Comparison of ENCODE assay signal across 15 cellular contexts in genomic region chr2:20214566-20215182, GRCh38. TPM values are rescaled to one million over a fixed set of nuclear protein-coding genes. Genes with fewer than 3 reads are reported as not detected.
A peak's percentile ranks its signal among the peaks of the same experiment; 100 is the strongest.
DNase-seq lines count a peak whose midpoint lies in the region; ATAC-seq and TF ChIP-seq lines count a peak whose summit lies in the region.
"Had no signal": no experiment of that assay in that cellular context is flagged by ENCODE, and none has a peak within 500 bp of the region (broad histone marks: within the 10 kb centered on the region; RNA-seq: fewer than 3 reads in every experiment).

No MANE protein-coding gene starts in this region.

- no peak for TF ChIP-seq POLR2A in right lobe of liver (IDR thresholded peaks at IDR 0.05)

- H3K27me3 Mint-ChIP-seq in HFFc6 (ENCODE audit: insufficient read depth) (no peaks in the 10 kb centered on the region; the same call in 1 of the 2 replicates), type B pancreatic cell (no peaks in the 10 kb centered on the region)
- peaks cover 14% of the 10 kb centered on the region for H3K27me3 Mint-ChIP-seq in activated T-cell treated with anti-CD3 and anti-CD28 coated beads, Interleukin-2, amount 50 U/mL, for 72 hours (ENCODE audit: low read depth)

- intact Hi-C loops in right lobe of liver (cut with DNase I), result no loop called here

- H3K27ac Mint-ChIP-seq in HFFc6 (peak overlapping the region; percentile 3; the same call in 1 of the 2 replicates), type B pancreatic cell (peak overlapping the region; percentile 95)
- H3K27ac Mint-ChIP-seq in activated T-cell treated with anti-CD3 and anti-CD28 coated beads, Interleukin-2, amount 50 U/mL, for 72 hours, result no peak overlapping the region
- H3K27ac Mint-ChIP-seq: T-cell had no signal

- H3K9me3 Mint-ChIP-seq in HFFc6 (no peaks in the 10 kb centered on the region), type B pancreatic cell (no peaks in the 10 kb centered on the region)
- no peaks in the 10 kb centered on the region for H3K9me3 Mint-ChIP-seq in activated T-cell treated with anti-CD3 and anti-CD28 coated beads, Interleukin-2, amount 50 U/mL, for 72 hours
- H3K9me3 Mint-ChIP-seq: naive B cell, T-cell had no signal

- H3K9me3 ChIP-seq in WERI-Rb-1 (ENCODE audit: severe bottlenecking) (no peaks in the 10 kb centered on the region), right lobe of liver (no peaks in the 10 kb centered on the region)
- H3K9me3 ChIP-seq: psoas muscle, thoracic aorta had no signal

- DNase-seq in HFFc6, result no peak
- DNase-seq in WERI-Rb-1, result no peak
- DNase-seq in right lobe of liver, result no peak
- DNase-seq in type B pancreatic cell (ENCODE audit: extremely low spot score, unreplicated experiment), result no peak
- no peak for DNase-seq in RKO (ENCODE audit: low spot score)
- DNase-seq in activated T-cell treated with anti-CD3 and anti-CD28 coated beads, Interleukin-2, amount 50 U/mL, for 72 hours, result no peak
- DNase-seq in HPDE6-E6E7 (ENCODE audit: extremely low spot score), result no peak
- DNase-seq: C1 segment of cervical spinal cord, hypothalamus, left cardiac atrium, naive B cell, psoas muscle, T-cell had no signal

- TF ChIP-seq CTCF in HFFc6 (IDR thresholded peaks at IDR 0.05), result no peak
- TF ChIP-seq CTCF in WERI-Rb-1 (IDR thresholded peaks at IDR 0.05; ENCODE audit: low read depth, low read length), result no peak
- TF ChIP-seq CTCF in right lobe of liver (IDR thresholded peaks at IDR 0.05), result no peak
- TF ChIP-seq CTCF in type B pancreatic cell (conservative IDR thresholded peaks at IDR 0.05), result no peak

- H3K4me1 Mint-ChIP-seq in HFFc6 (ENCODE audit: low read depth) (peaks cover 18% of the 10 kb centered on the region), type B pancreatic cell (ENCODE audit: unreplicated experiment) (peaks cover 46% of the 10 kb centered on the region)
- H3K4me1 Mint-ChIP-seq in activated T-cell treated with anti-CD3 and anti-CD28 coated beads, Interleukin-2, amount 50 U/mL, for 72 hours (ENCODE audit: low read depth), result no peaks in the 10 kb centered on the region
- H3K4me1 Mint-ChIP-seq: T-cell had no signal

- H3K27me3 ChIP-seq in WERI-Rb-1 (ENCODE audit: insufficient read depth, low read depth, severe bottlenecking) (no peaks in the 10 kb centered on the region), right lobe of liver (no peaks in the 10 kb centered on the region)

- ATAC-seq in right lobe of liver, result peak in 1 of 4 donors; percentile 0
- ATAC-seq in activated T-cell treated with anti-CD3 and anti-CD28 coated beads, Interleukin-2, amount 50 U/mL, for 72 hours (replicated peaks in 1 of 2), result no peak
- ATAC-seq: activated CD4-positive, CD25-positive, alpha-beta regulatory T cell treated with anti-CD3 and anti-CD28 coated beads, Interleukin-2, amount 50 U/mL, for 24 hours; left cardiac atrium; psoas muscle; T-cell had no signal

- H3K36me3 ChIP-seq in WERI-Rb-1 (peaks cover 5% of the 10 kb centered on the region; the same call in 1 of the 2 replicates), right lobe of liver (no peaks in the 10 kb centered on the region)
- H3K36me3 ChIP-seq: thoracic aorta had no signal

- no peak overlapping the region for H3K4me3 ChIP-seq in WERI-Rb-1 (ENCODE audit: low read depth, low read length)
- H3K4me3 ChIP-seq in right lobe of liver, result peak overlapping the region in 2 of 3 donors; percentile 18 to 19
- H3K4me3 ChIP-seq: psoas muscle, thoracic aorta had no signal

- peaks cover 0 to 96% (median 42%) of the 10 kb centered on the region in 4 donors for H3K4me1 ChIP-seq in right lobe of liver
- H3K4me1 ChIP-seq: psoas muscle had no signal

- H3K36me3 Mint-ChIP-seq in HFFc6 (ENCODE audit: low read depth), result no peaks in the 10 kb centered on the region
- peaks cover 9% of the 10 kb centered on the region for H3K36me3 Mint-ChIP-seq in type B pancreatic cell
- H3K36me3 Mint-ChIP-seq in activated T-cell treated with anti-CD3 and anti-CD28 coated beads, Interleukin-2, amount 50 U/mL, for 72 hours (ENCODE audit: insufficient read depth in 2 of 2), result no peaks in the 10 kb centered on the region
- H3K36me3 Mint-ChIP-seq: naive B cell, T-cell had no signal

- no CpG with 5 or more reads among the region's 2 CpGs for WGBS in right lobe of liver (ENCODE audit: insufficient coverage, low coverage, low lambda C conversion rate, missing lambda C conversion rate)

- H3K27ac ChIP-seq in WERI-Rb-1 (peak overlapping the region; percentile 91), right lobe of liver (peak overlapping the region; percentile 90 to 99 (median 98))
- H3K27ac ChIP-seq: psoas muscle, thoracic aorta had no signal

- H3K4me3 Mint-ChIP-seq in HFFc6 (no peak overlapping the region), type B pancreatic cell (peak overlapping the region; percentile 60)
- no peak overlapping the region for H3K4me3 Mint-ChIP-seq in activated T-cell treated with anti-CD3 and anti-CD28 coated beads, Interleukin-2, amount 50 U/mL, for 72 hours
- H3K4me3 Mint-ChIP-seq: naive B cell, T-cell had no signal

RNA-seq across cellular contexts. Expression of gene SDC1, which starts 10.3 kb away (rescaled TPM):
- total RNA-seq in HFFc6 (2021; fragmentation: NEBNext Ultra II Directional; extraction: Animal tissue kit (Norgen Biotek cat#: 25700)), result 100 to 1,000 TPM in 5 of 6 experiments, 10 to 100 TPM in 1; 92.1 to 141 (median 133) TPM
- total RNA-seq in right lobe of liver, result 100 to 1,000 TPM; 260 to 452 (median 415) TPM
- 164 and 375 TPM in 2 replicates for total RNA-seq in type B pancreatic cell (ENCODE audit: low replicate concordance)
- under 1 TPM; 0.16 to 0.38 TPM for total RNA-seq in activated T-cell treated with anti-CD3 and anti-CD28 coated beads, Interleukin-2, amount 50 U/mL, for 72 hours

Comparison
In these comparisons a context has a peak if more than half of its experiments do, and no peak if none do; other contexts are left out.
1. RNA of gene SDC1, which starts 10.3 kb away (total RNA-seq): 260 to 452 TPM in right lobe of liver, 164 to 375 TPM in type B pancreatic cell and 92.1 to 141 TPM in HFFc6; 0.16 to 0.38 TPM in activated T-cell treated with anti-CD3 and anti-CD28 coated beads, Interleukin-2, amount 50 U/mL, for 72 hours; every median in the first group is over 10 times any median in the second.